Comparison of ENCODE assay signal across 11 cellular contexts in genomic region chr9:83432104-83432627, GRCh38.
DNase-seq lines count a peak whose midpoint lies in the region; ATAC-seq, FAIRE-seq and TF ChIP-seq lines count a peak whose summit lies in the region.
"Had no signal": no experiment of that assay in that cellular context is flagged by ENCODE, and none has a peak within 500 bp of the region (broad histone marks: within the 10 kb centered on the region; RNA-seq: fewer than 3 reads in every experiment).

No MANE protein-coding gene starts in this region.

- no peaks in the 10 kb centered on the region for H3K4me1 Mint-ChIP-seq in natural killer cell treated with Interleukin-12 subunit alpha and Interleukin-12 subunit beta and Interleukin-15 and Interleukin-18, amount 100 ng/mL, for 72 hours (ENCODE audit: low read depth in 2 of 2)
- H3K4me1 Mint-ChIP-seq: stimulated activated naive B cell treated with anti-CD40 and anti-IgM and Interleukin-4, amounts not matched to agents 10 μg/mL and 1 μg/mL and 100 μg/mL, for 72 hours had no signal

- peaks cover 32 to 43% of the 10 kb centered on the region in 2 donors for H3K4me1 ChIP-seq in thyroid gland

- no peaks in the 10 kb centered on the region for H3K9me3 Mint-ChIP-seq in natural killer cell treated with Interleukin-12 subunit alpha and Interleukin-12 subunit beta and Interleukin-15 and Interleukin-18, amount 100 ng/mL, for 72 hours
- H3K9me3 Mint-ChIP-seq: stimulated activated naive B cell treated with anti-CD40 and anti-IgM and Interleukin-4, amounts not matched to agents 10 μg/mL and 1 μg/mL and 100 μg/mL, for 72 hours had no signal

- peak overlapping the region; percentile 58 to 89 (median 84) for H3K27ac ChIP-seq in thyroid gland

- H3K36me3 ChIP-seq in thyroid gland, result no peaks in the 10 kb centered on the region

- H3K36me3 Mint-ChIP-seq in natural killer cell treated with Interleukin-12 subunit alpha and Interleukin-12 subunit beta and Interleukin-15 and Interleukin-18, amount 100 ng/mL, for 72 hours, result no peaks in the 10 kb centered on the region
- H3K36me3 Mint-ChIP-seq: stimulated activated naive B cell treated with anti-CD40 and anti-IgM and Interleukin-4, amounts not matched to agents 10 μg/mL and 1 μg/mL and 100 μg/mL, for 72 hours had no signal

- no peak for TF ChIP-seq POLR2A in thyroid gland (IDR thresholded peaks at IDR 0.05)

- H3K27me3 ChIP-seq in thyroid gland, result no peaks in the 10 kb centered on the region

- H3K4me3 ChIP-seq in choroid plexus epithelial cell (ENCODE audit: low read depth, low read length), result no peak overlapping the region
- H3K4me3 ChIP-seq in thyroid gland (replicated peaks in 1 of 3), result no peak overlapping the region

- 10 to 23% methylated on average over 6 of the region's 6 CpGs for WGBS in thyroid gland, 2 donors

- no peaks in the 10 kb centered on the region for H3K27me3 Mint-ChIP-seq in natural killer cell treated with Interleukin-12 subunit alpha and Interleukin-12 subunit beta and Interleukin-15 and Interleukin-18, amount 100 ng/mL, for 72 hours
- H3K27me3 Mint-ChIP-seq: stimulated activated naive B cell treated with anti-CD40 and anti-IgM and Interleukin-4, amounts not matched to agents 10 μg/mL and 1 μg/mL and 100 μg/mL, for 72 hours had no signal

- DNase-seq in HTR-8/SVneo (ENCODE audit: insufficient read length, low spot score) (peak; percentile 10), choroid plexus epithelial cell (ENCODE audit: low read depth) (peak; percentile 27), left lobe of liver (ENCODE audit: low spot score) (peak; percentile 78), thyroid gland (peak; percentile 99)
- DNase-seq in NK-92 treated with Interleukin-12 subunit alpha and Interleukin-12 subunit beta, amount 100 ng/mL, for 24 hours (lab: John Stamatoyannopoulos, UW), result no peak
- DNase-seq in natural killer cell treated with Interleukin-12 subunit alpha and Interleukin-12 subunit beta and Interleukin-15 and Interleukin-18, amount 100 ng/mL, for 72 hours (ENCODE audit: low spot score), result no peak
- no peak for DNase-seq in stimulated activated CD8-positive, alpha-beta memory T cell treated with anti-CD3 and anti-CD28 coated beads, Interleukin-4, amount 100 ng/mL, for 48 hours
- DNase-seq: NCI-H1092; stimulated activated naive B cell treated with anti-CD40 and anti-IgM and Interleukin-4, amounts not matched to agents 10 μg/mL and 1 μg/mL and 100 μg/mL, for 72 hours had no signal

- FAIRE-seq in HTR-8/SVneo (lab: Jason Lieb, UNC), result no peak
- FAIRE-seq: keratinocyte had no signal

- H3K27ac Mint-ChIP-seq in natural killer cell treated with Interleukin-12 subunit alpha and Interleukin-12 subunit beta and Interleukin-15 and Interleukin-18, amount 100 ng/mL, for 72 hours, result no peak overlapping the region
- H3K27ac Mint-ChIP-seq: stimulated activated naive B cell treated with anti-CD40 and anti-IgM and Interleukin-4, amounts not matched to agents 10 μg/mL and 1 μg/mL and 100 μg/mL, for 72 hours had no signal

- no peaks in the 10 kb centered on the region for H3K9me3 ChIP-seq in thyroid gland

- intact Hi-C loops in thyroid gland (cut with DNase I), result no loop called here

- no peak for TF ChIP-seq CTCF in choroid plexus epithelial cell (conservative IDR thresholded peaks at IDR 0.05; ENCODE audit: low read depth, low read length)
- no peak for TF ChIP-seq CTCF in thyroid gland (IDR thresholded peaks at IDR 0.05)

- no peak overlapping the region for H3K4me3 Mint-ChIP-seq in natural killer cell treated with Interleukin-12 subunit alpha and Interleukin-12 subunit beta and Interleukin-15 and Interleukin-18, amount 100 ng/mL, for 72 hours
- H3K4me3 Mint-ChIP-seq: stimulated activated naive B cell treated with anti-CD40 and anti-IgM and Interleukin-4, amounts not matched to agents 10 μg/mL and 1 μg/mL and 100 μg/mL, for 72 hours had no signal

- ATAC-seq in left lobe of liver, result peak; percentile 71
- no peak for ATAC-seq in GM21825 (IDR thresholded peaks at IDR 0.05; ENCODE audit: unreplicated experiment)
- ATAC-seq in natural killer cell treated with Interleukin-12 subunit alpha and Interleukin-12 subunit beta and Interleukin-15 and Interleukin-18, amount 100 ng/mL, for 72 hours, result no peak
- ATAC-seq: stimulated activated naive B cell treated with anti-CD40 and anti-IgM and Interleukin-4, amounts not matched to agents 10 μg/mL and 1 μg/mL and 100 μg/mL, for 72 hours had no signal

Comparison
In these comparisons a context has a peak if more than half of its experiments do, and no peak if none do; other contexts are left out.
1. DNase-seq: peak in HTR-8/SVneo (single experiment), choroid plexus epithelial cell (single experiment), left lobe of liver (single experiment) and thyroid gland (2 of 2); none in NK-92 treated with Interleukin-12 subunit alpha and Interleukin-12 subunit beta, amount 100 ng/mL, for 24 hours (single experiment), natural killer cell treated with Interleukin-12 subunit alpha and Interleukin-12 subunit beta and Interleukin-15 and Interleukin-18, amount 100 ng/mL, for 72 hours (single experiment) and stimulated activated CD8-positive, alpha-beta memory T cell treated with anti-CD3 and anti-CD28 coated beads, Interleukin-4, amount 100 ng/mL, for 48 hours (single experiment).